35 cellular contexts compared by ENCODE assay signal in genomic region chr5:87765009-87765408, GRCh38.
"Had no signal": no experiment of that assay in that cellular context is flagged by ENCODE, and none has a peak within 500 bp of the region (broad histone marks: within the 10 kb centered on the region; RNA-seq: fewer than 3 reads in every experiment).

No MANE protein-coding gene starts in this region.

- H3K27ac ChIP-seq: adrenal gland, ascending aorta, breast epithelium, cardiac muscle cell, coronary artery, dorsolateral prefrontal cortex, epithelial cell of prostate, esophagus squamous epithelium, gastroesophageal sphincter, heart right ventricle, hepatocyte had no signal

- H3K79me2 ChIP-seq: hepatocyte had no signal

- H3K4me2 ChIP-seq: hepatocyte had no signal

- H3K9me3 Mint-ChIP-seq: activated CD4-positive, alpha-beta memory T cell treated with anti-CD3 and anti-CD28 coated beads for 36 hours; activated naive CD4-positive, alpha-beta T cell treated with anti-CD3 and anti-CD28 coated beads for 36 hours; activated naive CD4-positive, alpha-beta T cell treated with anti-CD3 and anti-CD28 coated beads, Interleukin-2, amount 50 U/mL, for 24 hours; activated naive CD8-positive, alpha-beta T cell treated with anti-CD3 and anti-CD28 coated beads for 36 hours; activated naive CD8-positive, alpha-beta T cell treated with anti-CD3 and anti-CD28 coated beads, Interleukin-2, amount 50 U/mL, for 24 hours; activated T-helper 1 cell treated with anti-CD3 and anti-CD28 coated beads, Interleukin-12 subunit alpha, Interleukin-12 subunit beta, Interleukin-2, Interleukin-4 antibody, amounts not matched to agents 30 ng/mL and 10 ng/mL and 1 ng/mL, durations not matched to agents 14 hours and 24 hours and 36 hours; activated T-helper 2 cell treated with anti-CD3 and anti-CD28 coated beads, Interferon-gamma antibody, Interleukin-2, Interleukin-4, amounts not matched to agents 10 μg/mL and 5 μg/mL and 100 μg/mL, durations not matched to agents 14 hours and 24 hours and 36 hours; brain; dendritic cell treated with granulocyte-macrophage colony-stimulating factor and Interleukin-4, amounts not matched to agents 40 ng/mL and 50 ng/mL, for 4 days; T-cell; T-helper 1 cell treated with Interleukin-12 subunit alpha and Interleukin-12 subunit beta and Interleukin-4 antibody, amounts not matched to agents 30 μg/mL and 1 μg/mL, for 36 hours had no signal

- H3K4me3 Mint-ChIP-seq: activated CD4-positive, alpha-beta memory T cell treated with anti-CD3 and anti-CD28 coated beads for 36 hours; activated CD8-positive, alpha-beta memory T cell treated with anti-CD3 and anti-CD28 coated beads, Interleukin-2, amount 10 ng/mL, durations not matched to agents 7 days and 5 days; activated CD8-positive, alpha-beta T cell treated with anti-CD3 and anti-CD28 coated beads, Interleukin-2, amount 10 ng/mL, durations not matched to agents 7 days and 5 days; activated naive CD4-positive, alpha-beta T cell treated with anti-CD3 and anti-CD28 coated beads for 36 hours; activated naive CD4-positive, alpha-beta T cell treated with anti-CD3 and anti-CD28 coated beads, Interleukin-2, amount 50 U/mL, for 24 hours; activated naive CD8-positive, alpha-beta T cell treated with anti-CD3 and anti-CD28 coated beads for 36 hours; activated naive CD8-positive, alpha-beta T cell treated with anti-CD3 and anti-CD28 coated beads, Interleukin-2, amount 50 U/mL, for 24 hours; activated T-helper 1 cell treated with anti-CD3 and anti-CD28 coated beads, Interleukin-12 subunit alpha, Interleukin-12 subunit beta, Interleukin-2, Interleukin-4 antibody, amounts not matched to agents 30 ng/mL and 10 ng/mL and 1 ng/mL, durations not matched to agents 14 hours and 24 hours and 36 hours; brain; dendritic cell treated with granulocyte-macrophage colony-stimulating factor and Interleukin-4, amounts not matched to agents 40 ng/mL and 50 ng/mL, for 4 days; T-cell; T-helper 1 cell treated with Interleukin-12 subunit alpha and Interleukin-12 subunit beta and Interleukin-4 antibody, amounts not matched to agents 30 μg/mL and 1 μg/mL, for 36 hours had no signal

- DNase-seq: activated CD4-positive, alpha-beta memory T cell treated with anti-CD3 and anti-CD28 coated beads for 36 hours; activated CD4-positive, alpha-beta T cell treated with anti-CD3 and anti-CD28 coated beads for 1 hour; activated CD4-positive, alpha-beta T cell treated with anti-CD3 and anti-CD28 coated beads for 48 hours; activated CD8-positive, alpha-beta memory T cell treated with anti-CD3 and anti-CD28 coated beads, Interleukin-2, amount 10 ng/mL, durations not matched to agents 7 days and 5 days; activated CD8-positive, alpha-beta memory T cell treated with anti-CD3 and anti-CD28 coated beads, Interleukin-2, amount 50 U/mL, for 4 hours; activated CD8-positive, alpha-beta T cell treated with anti-CD3 and anti-CD28 coated beads, Interleukin-2, amount 10 ng/mL, durations not matched to agents 7 days and 5 days; activated effector memory CD4-positive, alpha-beta T cell treated with anti-CD3 and anti-CD28 coated beads, Interleukin-2, amount 50 U/mL, for 16 hours; activated naive CD4-positive, alpha-beta T cell treated with anti-CD3 and anti-CD28 coated beads for 36 hours; activated naive CD8-positive, alpha-beta T cell treated with anti-CD3 and anti-CD28 coated beads for 36 hours; activated naive CD8-positive, alpha-beta T cell treated with anti-CD3 and anti-CD28 coated beads, Interleukin-2, amount 50 U/mL, for 24 hours; activated T-cell treated with anti-CD3 and anti-CD28 coated beads, Interleukin-2, amount 50 U/mL, for 1 hour; activated T-cell treated with anti-CD3 and anti-CD28 coated beads, Interleukin-2, amount 50 U/mL, for 48 hours; adrenal gland; central memory CD4-positive, alpha-beta T cell; cerebellar nuclear complex; dorsolateral prefrontal cortex; effector memory CD4-positive, alpha-beta T cell; esophagus squamous epithelium; foreskin melanocyte; heart right ventricle; T-cell; T-helper 9 cell had no signal

- H3K4me1 Mint-ChIP-seq: activated CD8-positive, alpha-beta memory T cell treated with anti-CD3 and anti-CD28 coated beads, Interleukin-2, amount 10 ng/mL, durations not matched to agents 7 days and 5 days; activated naive CD4-positive, alpha-beta T cell treated with anti-CD3 and anti-CD28 coated beads, Interleukin-2, amount 50 U/mL, for 24 hours; activated naive CD8-positive, alpha-beta T cell treated with anti-CD3 and anti-CD28 coated beads for 36 hours; activated naive CD8-positive, alpha-beta T cell treated with anti-CD3 and anti-CD28 coated beads, Interleukin-2, amount 50 U/mL, for 24 hours; T-cell had no signal

- H3K4me3 ChIP-seq: adrenal gland, ascending aorta, breast epithelium, cardiac muscle cell, coronary artery, dorsolateral prefrontal cortex, esophagus squamous epithelium, gastroesophageal sphincter, heart right ventricle, hepatocyte had no signal

- ATAC-seq: activated CD8-positive, alpha-beta memory T cell treated with anti-CD3 and anti-CD28 coated beads, Interleukin-2, amount 10 ng/mL, durations not matched to agents 7 days and 5 days; activated CD8-positive, alpha-beta T cell treated with anti-CD3 and anti-CD28 coated beads, Interleukin-2, amount 10 ng/mL, durations not matched to agents 7 days and 5 days; activated naive CD8-positive, alpha-beta T cell treated with anti-CD3 and anti-CD28 coated beads, Interleukin-2, amount 50 U/mL, for 24 hours; gastroesophageal sphincter; heart right ventricle; T-cell had no signal

- H3K36me3 Mint-ChIP-seq: activated CD4-positive, alpha-beta memory T cell treated with anti-CD3 and anti-CD28 coated beads for 36 hours; activated CD8-positive, alpha-beta memory T cell treated with anti-CD3 and anti-CD28 coated beads, Interleukin-2, amount 10 ng/mL, durations not matched to agents 7 days and 5 days; activated naive CD4-positive, alpha-beta T cell treated with anti-CD3 and anti-CD28 coated beads, Interleukin-2, amount 50 U/mL, for 24 hours; activated naive CD8-positive, alpha-beta T cell treated with anti-CD3 and anti-CD28 coated beads for 36 hours; brain; T-cell had no signal

- H3K27me3 ChIP-seq: ascending aorta, breast epithelium, dorsolateral prefrontal cortex, hepatocyte had no signal

- H3K36me3 ChIP-seq: adrenal gland, ascending aorta, breast epithelium, cardiac muscle cell, esophagus squamous epithelium, gastroesophageal sphincter, heart right ventricle had no signal

- H3K9me3 ChIP-seq: adrenal gland, ascending aorta, breast epithelium, esophagus squamous epithelium, gastroesophageal sphincter, heart right ventricle had no signal

- H3K27ac Mint-ChIP-seq: activated CD4-positive, alpha-beta memory T cell treated with anti-CD3 and anti-CD28 coated beads for 36 hours; activated CD8-positive, alpha-beta memory T cell treated with anti-CD3 and anti-CD28 coated beads, Interleukin-2, amount 10 ng/mL, durations not matched to agents 7 days and 5 days; activated CD8-positive, alpha-beta T cell treated with anti-CD3 and anti-CD28 coated beads, Interleukin-2, amount 10 ng/mL, durations not matched to agents 7 days and 5 days; activated naive CD4-positive, alpha-beta T cell treated with anti-CD3 and anti-CD28 coated beads for 36 hours; activated naive CD4-positive, alpha-beta T cell treated with anti-CD3 and anti-CD28 coated beads, Interleukin-2, amount 50 U/mL, for 24 hours; activated naive CD8-positive, alpha-beta T cell treated with anti-CD3 and anti-CD28 coated beads for 36 hours; activated naive CD8-positive, alpha-beta T cell treated with anti-CD3 and anti-CD28 coated beads, Interleukin-2, amount 50 U/mL, for 24 hours; activated T-helper 1 cell treated with anti-CD3 and anti-CD28 coated beads, Interleukin-12 subunit alpha, Interleukin-12 subunit beta, Interleukin-2, Interleukin-4 antibody, amounts not matched to agents 30 ng/mL and 10 ng/mL and 1 ng/mL, durations not matched to agents 14 hours and 24 hours and 36 hours; activated T-helper 2 cell treated with anti-CD3 and anti-CD28 coated beads, Interferon-gamma antibody, Interleukin-2, Interleukin-4, amounts not matched to agents 10 μg/mL and 5 μg/mL and 100 μg/mL, durations not matched to agents 14 hours and 24 hours and 36 hours; brain; dendritic cell treated with granulocyte-macrophage colony-stimulating factor and Interleukin-4, amounts not matched to agents 40 ng/mL and 50 ng/mL, for 4 days; T-cell; T-helper 1 cell treated with Interleukin-12 subunit alpha and Interleukin-12 subunit beta and Interleukin-4 antibody, amounts not matched to agents 30 μg/mL and 1 μg/mL, for 36 hours had no signal

- H3K27me3 Mint-ChIP-seq: brain had no signal

- H3K4me1 ChIP-seq: adrenal gland, ascending aorta, breast epithelium, esophagus squamous epithelium, gastroesophageal sphincter, heart right ventricle had no signal
